In genomic region chr10:5589071-5589962, GRCh38 we compare ENCODE assay signal across 13 cellular contexts.
DNase-seq lines count a peak whose midpoint lies in the region; FAIRE-seq and TF ChIP-seq lines count a peak whose summit lies in the region.
"Had no signal": no experiment of that assay in that cellular context is flagged by ENCODE, and none has a peak within 500 bp of the region (broad histone marks: within the 10 kb centered on the region; RNA-seq: fewer than 3 reads in every experiment).

No MANE protein-coding gene starts in this region.

- DNase-seq in HuH-7 (ENCODE audit: low spot score): peak; percentile 63
- DNase-seq in SJCRH30: no peak
- peak; percentile 70 for DNase-seq in islet precursor cell
- DNase-seq in spleen: peak; percentile 71
- DNase-seq in activated naive CD4-positive, alpha-beta T cell treated with anti-CD3 and anti-CD28 coated beads, Interleukin-2, amount 50 U/mL, for 16 hours: no peak
- DNase-seq in foreskin melanocyte: no peak
- DNase-seq in frontal cortex (ENCODE audit: low spot score in 2 of 2): no peak
- DNase-seq: NCI-H1436, NCI-H510A treated with DMSO at 0.1 percent for 48 hours, occipital lobe, sigmoid colon, uterus had no signal

- H3K27me3 ChIP-seq in SJCRH30 (no peaks in the 10 kb centered on the region), spleen (replicated peaks in 1 of 7) (peaks cover 0 to 57% (median 2%) of the 10 kb centered on the region in 7 donors)
- H3K27me3 ChIP-seq: gastroesophageal sphincter, sigmoid colon, uterus had no signal

- 83 to 92% (median 87%) methylated on average over 19 of the region's 19 CpGs for WGBS in spleen, 5 donors

- intact Hi-C loops in spleen (cut with DNase I; ENCODE audit: low total_unique reads): no loop called here

- TF ChIP-seq POLR2A in spleen (IDR thresholded peaks at IDR 0.05): no peak

- H3K4me1 ChIP-seq in SJCRH30 (peaks cover 70% of the 10 kb centered on the region), spleen (peaks cover 0 to 5% (median under 1%) of the 10 kb centered on the region in 6 donors)
- H3K4me1 ChIP-seq: uterus had no signal

- no peaks in the 10 kb centered on the region for H3K9me3 ChIP-seq in SJCRH30 (replicated peaks)
- H3K9me3 ChIP-seq in spleen: no peaks in the 10 kb centered on the region
- H3K9me3 ChIP-seq: gastroesophageal sphincter, sigmoid colon, uterus had no signal

- H3K27ac ChIP-seq in SJCRH30 (peak overlapping the region; percentile 72), spleen (no peak overlapping the region)
- H3K27ac ChIP-seq: gastroesophageal sphincter, sigmoid colon had no signal

- no peaks in the 10 kb centered on the region for H3K36me3 ChIP-seq in SJCRH30
- no peaks in the 10 kb centered on the region for H3K36me3 ChIP-seq in spleen
- H3K36me3 ChIP-seq: gastroesophageal sphincter, sigmoid colon, uterus had no signal

- TF ChIP-seq CTCF in spleen (IDR thresholded peaks at IDR 0.05 in 8 of 11, conservative IDR thresholded peaks at IDR 0.05 in 3 of 11): no peak

- H3K4me3 ChIP-seq in SJCRH30 (no peak overlapping the region), spleen (no peak overlapping the region)
- H3K4me3 ChIP-seq: gastroesophageal sphincter, sigmoid colon, uterus had no signal

- FAIRE-seq in frontal cortex (lab: Jason Lieb, UNC): no peak

Comparison
In these comparisons a context has a peak if more than half of its experiments do, and no peak if none do; other contexts are left out.
1. DNase-seq: peak in HuH-7 (single experiment), islet precursor cell (single experiment) and spleen (single experiment); none in SJCRH30 (0 of 2), activated naive CD4-positive, alpha-beta T cell treated with anti-CD3 and anti-CD28 coated beads, Interleukin-2, amount 50 U/mL, for 16 hours (single experiment), foreskin melanocyte (single experiment) and frontal cortex (0 of 2).